15 cellular contexts compared by ENCODE assay signal in the genomic region with DNA sequence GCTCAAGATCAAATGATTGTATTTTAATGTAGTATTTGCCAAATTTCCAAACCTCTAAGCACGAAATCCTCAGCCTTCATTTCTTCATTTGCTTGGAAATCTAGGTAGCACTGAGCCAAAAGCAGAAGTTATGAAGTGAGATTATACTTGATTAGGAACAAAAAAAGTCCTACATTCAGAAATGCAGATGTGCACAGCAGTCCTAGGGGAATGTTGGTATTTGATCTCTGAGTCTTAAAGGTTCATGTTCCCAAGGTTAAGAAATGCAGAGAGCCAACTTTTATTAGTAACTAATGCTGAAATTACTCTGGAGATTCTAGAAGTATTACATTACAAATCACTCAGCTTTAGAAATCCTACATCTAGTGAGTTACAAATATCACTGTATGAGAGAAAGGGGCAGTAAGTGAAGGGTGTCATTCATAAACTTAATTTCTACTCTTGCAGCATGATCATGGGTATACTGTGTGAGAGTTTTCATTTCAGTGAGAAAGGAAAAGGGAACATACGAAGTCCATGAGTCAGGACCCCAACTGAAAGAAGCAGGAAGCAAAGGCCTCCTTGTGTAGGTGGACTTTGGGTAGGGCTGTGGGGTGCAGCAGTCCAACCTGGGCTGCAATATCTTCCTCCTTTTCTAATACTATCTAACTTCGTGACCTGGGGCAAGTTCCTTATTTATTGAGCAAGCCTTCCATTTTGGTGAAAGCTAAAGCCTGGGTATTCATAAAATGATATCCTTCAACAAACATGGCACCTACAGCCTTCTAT.
DNase-seq lines count a peak whose midpoint lies in the region; ATAC-seq and TF ChIP-seq lines count a peak whose summit lies in the region.
"Had no signal": no experiment of that assay in that cellular context is flagged by ENCODE, and none has a peak within 500 bp of the region (broad histone marks: within the 10 kb centered on the region; RNA-seq: fewer than 3 reads in every experiment).

No MANE protein-coding gene starts in this region.

- DNase-seq in CD1c-positive myeloid dendritic cell (ENCODE audit: extremely low spot score) = peak; percentile 70
- DNase-seq in NOMO-1 treated with dmso at 0.1 percent for 144 hours (lab: John Stamatoyannopoulos, UW; ENCODE audit: unreplicated experiment) = peak; percentile 6
- peak; percentile 27 for DNase-seq in fibroblast of peridontal ligament (ENCODE audit: extremely low read depth)
- no peak for DNase-seq in gastrocnemius medialis
- no peak for DNase-seq in stimulated activated naive CD8-positive, alpha-beta T cell treated with anti-CD3 and anti-CD28 coated beads, Interleukin-15, Interleukin-2, amounts not matched to agents 100 U/mL and 50 U/mL, for 24 hours
- DNase-seq in NCI-H1105 (lab: John Stamatoyannopoulos, UW) = no peak
- DNase-seq: CD4-positive, CD25-positive, alpha-beta regulatory T cell; DMS79 treated with DMSO at 0.1 percent for 48 hours; NCI-H1092; NCI-H1694 treated with DMSO at 0.1 percent for 48 hours; NCI-H69; SIG-M5 had no signal

- no peak overlapping the region for H3K27ac ChIP-seq in gastrocnemius medialis

- H3K27me3 ChIP-seq in gastrocnemius medialis = no peaks in the 10 kb centered on the region

- H3K4me3 ChIP-seq in gastrocnemius medialis = no peak overlapping the region
- H3K4me3 ChIP-seq: GM23338 had no signal

- intact Hi-C loops in gastrocnemius medialis (cut with DNase I; ENCODE audit: low total_unique reads) = no loop called here

- H3K4me1 ChIP-seq in gastrocnemius medialis = peaks cover 0 to 4% of the 10 kb centered on the region in 2 donors

- in situ Hi-C loops in gastrocnemius medialis (cut with MboI; ENCODE audit: low sequenced_read_pairs in 4 of 4) = loop anchor here in 2 of 4 donors (25.0 kb wide), 2 partner anchors 436 to 686 kb away; no protein-coding TSS in a partner anchor

- ATAC-seq in gastrocnemius medialis = peak; percentile 45 to 51
- ATAC-seq in GM19467 (IDR thresholded peaks at IDR 0.05; ENCODE audit: unreplicated experiment) = no peak
- ATAC-seq in stimulated activated naive CD8-positive, alpha-beta T cell treated with anti-CD3 and anti-CD28 coated beads, Interleukin-15, Interleukin-2, amounts not matched to agents 100 U/mL and 50 U/mL, for 24 hours = no peak
- ATAC-seq: GM23338, Panc1 had no signal

- H3K36me3 ChIP-seq in gastrocnemius medialis = no peaks in the 10 kb centered on the region

- H3K9me3 ChIP-seq in gastrocnemius medialis = no peaks in the 10 kb centered on the region

- no peak for TF ChIP-seq POLR2A in gastrocnemius medialis (IDR thresholded peaks at IDR 0.05)

- no peak for TF ChIP-seq CTCF in gastrocnemius medialis (IDR thresholded peaks at IDR 0.05 in 4 of 5, conservative IDR thresholded peaks at IDR 0.05 in 1 of 5)

Comparison
In these comparisons a context has a peak if more than half of its experiments do, and no peak if none do; other contexts are left out.
1. DNase-seq: peak in CD1c-positive myeloid dendritic cell (single experiment), NOMO-1 treated with dmso at 0.1 percent for 144 hours (single experiment) and fibroblast of peridontal ligament (single experiment); none in gastrocnemius medialis (0 of 2), stimulated activated naive CD8-positive, alpha-beta T cell treated with anti-CD3 and anti-CD28 coated beads, Interleukin-15, Interleukin-2, amounts not matched to agents 100 U/mL and 50 U/mL, for 24 hours (single experiment) and NCI-H1105 (single experiment).
2. ATAC-seq: peak in gastrocnemius medialis (2 of 2); none in GM19467 (single experiment) and stimulated activated naive CD8-positive, alpha-beta T cell treated with anti-CD3 and anti-CD28 coated beads, Interleukin-15, Interleukin-2, amounts not matched to agents 100 U/mL and 50 U/mL, for 24 hours (single experiment).